1 cellular context compared by ENCODE assay signal in the genomic region with DNA sequence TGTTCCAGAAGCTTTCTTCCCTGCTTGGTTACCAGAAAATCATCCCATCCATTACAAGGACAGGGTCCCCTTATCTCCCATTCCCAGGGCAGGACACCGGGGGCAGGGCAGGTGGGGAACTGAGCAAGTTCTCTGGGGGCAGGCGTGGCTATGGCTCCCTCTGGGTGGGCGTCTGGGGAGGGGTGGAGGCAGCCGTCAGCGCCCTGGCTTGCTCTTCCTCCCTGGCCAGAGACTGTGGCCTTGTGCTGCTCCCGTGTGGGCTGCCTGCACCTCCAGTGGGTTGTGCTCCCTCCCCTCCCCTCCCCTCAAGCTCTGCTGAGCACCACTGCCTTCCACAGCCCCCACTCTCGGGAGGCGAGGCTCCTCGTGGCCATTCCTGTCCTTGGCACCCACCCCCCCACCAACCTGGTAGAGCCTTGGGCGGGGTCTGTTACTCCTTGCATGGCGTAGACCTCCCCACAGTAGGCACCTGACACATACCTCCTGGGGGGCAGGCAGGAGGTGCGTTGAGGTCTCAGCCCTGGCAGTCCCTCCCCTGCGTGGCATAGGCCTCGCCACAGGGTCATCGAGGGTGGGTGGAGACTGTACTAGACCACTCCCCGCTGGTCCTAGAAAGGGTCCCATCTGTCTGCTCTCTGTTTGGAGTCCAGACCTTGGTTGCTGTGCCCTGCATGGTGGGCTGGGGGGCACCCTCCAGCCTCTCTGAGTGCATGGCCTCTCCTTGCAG.
TF ChIP-seq lines count a peak whose summit lies in the region.

No MANE protein-coding gene starts in this region.

TF ChIP-seq in endothelial cell of umbilical vein, 7 proteins besides CTCF, POLR2A, EP300 and RAD21:
- TF ChIP-seq, protein P1, sequence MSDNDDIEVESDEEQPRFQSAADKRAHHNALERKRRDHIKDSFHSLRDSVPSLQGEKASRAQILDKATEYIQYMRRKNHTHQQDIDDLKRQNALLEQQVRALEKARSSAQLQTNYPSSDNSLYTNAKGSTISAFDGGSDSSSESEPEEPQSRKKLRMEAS (IDR thresholded peaks at IDR 0.05; ENCODE audit: insufficient read depth, insufficient read length): no peak
- no peak for TF ChIP-seq FOS (IDR thresholded peaks at IDR 0.05; ENCODE audit: borderline replicate concordance, insufficient read depth, low read length)
- TF ChIP-seq EZH2 (IDR thresholded peaks at IDR 0.05; ENCODE audit: borderline replicate concordance, low read depth, low read length, severe bottlenecking): no peak
- TF ChIP-seq POLR2AphosphoS5 (IDR thresholded peaks at IDR 0.05; ENCODE audit: insufficient read depth, low read depth, low read length): no peak
- TF ChIP-seq JUN (IDR thresholded peaks at IDR 0.05; ENCODE audit: borderline replicate concordance, insufficient read depth, insufficient read length, low read depth): no peak
- no peak for TF ChIP-seq GATA2 (IDR thresholded peaks at IDR 0.05; ENCODE audit: insufficient read depth, insufficient read length, low read depth, low read length)
- TF ChIP-seq MYC (IDR thresholded peaks at IDR 0.05; ENCODE audit: low read depth, low read length): no peak
